10 cellular contexts compared by ENCODE assay signal in genomic region chr9:5518937-5519319, GRCh38.
DNase-seq lines count a peak whose midpoint lies in the region; ATAC-seq, FAIRE-seq and TF ChIP-seq lines count a peak whose summit lies in the region.
"Had no signal": no experiment of that assay in that cellular context is flagged by ENCODE, and none has a peak within 500 bp of the region (broad histone marks: within the 10 kb centered on the region; RNA-seq: fewer than 3 reads in every experiment).

No MANE protein-coding gene starts in this region.

- peak overlapping the region; percentile 52 for H3K27ac Mint-ChIP-seq in activated naive CD8-positive, alpha-beta T cell treated with anti-CD3 and anti-CD28 coated beads, Interleukin-2, amount 50 U/mL, for 24 hours

- no peaks in the 10 kb centered on the region for H3K36me3 Mint-ChIP-seq in activated naive CD8-positive, alpha-beta T cell treated with anti-CD3 and anti-CD28 coated beads, Interleukin-2, amount 50 U/mL, for 24 hours (ENCODE audit: low read depth)

- FAIRE-seq in HTR-8/SVneo (lab: Jason Lieb, UNC): no peak

- DNase-seq in GDM1 (lab: John Stamatoyannopoulos, UW): peak; percentile 39
- DNase-seq in activated naive CD8-positive, alpha-beta T cell treated with anti-CD3 and anti-CD28 coated beads, Interleukin-2, amount 50 U/mL, for 24 hours: peak; percentile 69
- DNase-seq in HTR-8/SVneo (ENCODE audit: insufficient read length, low spot score): no peak
- no peak for DNase-seq in HAP-1 (ENCODE audit: low spot score in 2 of 2)
- DNase-seq in GM20000 (ENCODE audit: low spot score): no peak
- DNase-seq in NCI-H2227 treated with DMSO at 0.1 percent for 48 hours (lab: John Stamatoyannopoulos, UW): no peak
- DNase-seq: effector CD8-positive, alpha-beta T cell had no signal

- no peaks in the 10 kb centered on the region for H3K4me1 ChIP-seq in HAP-1

- H3K4me1 Mint-ChIP-seq in activated naive CD8-positive, alpha-beta T cell treated with anti-CD3 and anti-CD28 coated beads, Interleukin-2, amount 50 U/mL, for 24 hours: peaks cover 31% of the 10 kb centered on the region
- H3K4me1 Mint-ChIP-seq: neural crest cell had no signal

- H3K4me3 Mint-ChIP-seq in activated naive CD8-positive, alpha-beta T cell treated with anti-CD3 and anti-CD28 coated beads, Interleukin-2, amount 50 U/mL, for 24 hours: no peak overlapping the region
- H3K4me3 Mint-ChIP-seq: neural crest cell had no signal

- no peaks in the 10 kb centered on the region for H3K36me3 ChIP-seq in HAP-1 (replicated peaks)

- H3K27me3 ChIP-seq in HAP-1 (ENCODE audit: low read depth): no peaks in the 10 kb centered on the region

- ATAC-seq in GM18907 (IDR thresholded peaks at IDR 0.05; ENCODE audit: unreplicated experiment) (peak; percentile 14), HG02973 (IDR thresholded peaks at IDR 0.05; ENCODE audit: unreplicated experiment) (peak; percentile 17)
- peak; percentile 86 for ATAC-seq in activated naive CD8-positive, alpha-beta T cell treated with anti-CD3 and anti-CD28 coated beads, Interleukin-2, amount 50 U/mL, for 24 hours

- no peaks in the 10 kb centered on the region; the same call in 1 of the 2 replicates for H3K9me3 ChIP-seq in HAP-1

- TF ChIP-seq CTCF in GM20000 (IDR thresholded peaks at IDR 0.05; ENCODE audit: extremely low read depth, missing control alignments): no peak

- in situ Hi-C loops in HAP-1 (cut with MboI; ENCODE audit: low sequenced_read_pairs): no loop called here

- no peak overlapping the region for H3K4me3 ChIP-seq in HAP-1

- H3K9me3 Mint-ChIP-seq in activated naive CD8-positive, alpha-beta T cell treated with anti-CD3 and anti-CD28 coated beads, Interleukin-2, amount 50 U/mL, for 24 hours: peaks cover 8% of the 10 kb centered on the region
- H3K9me3 Mint-ChIP-seq: neural crest cell had no signal

- H3K27me3 Mint-ChIP-seq in activated naive CD8-positive, alpha-beta T cell treated with anti-CD3 and anti-CD28 coated beads, Interleukin-2, amount 50 U/mL, for 24 hours: no peaks in the 10 kb centered on the region

Comparison
In these comparisons a context has a peak if more than half of its experiments do, and no peak if none do; other contexts are left out.
1. DNase-seq: peak in GDM1 (single experiment) and activated naive CD8-positive, alpha-beta T cell treated with anti-CD3 and anti-CD28 coated beads, Interleukin-2, amount 50 U/mL, for 24 hours (single experiment); none in HTR-8/SVneo (single experiment), HAP-1 (0 of 2), GM20000 (single experiment) and NCI-H2227 treated with DMSO at 0.1 percent for 48 hours (single experiment).
2. ATAC-seq: peak in every context shown above with its lines; median percentile 86 in activated naive CD8-positive, alpha-beta T cell treated with anti-CD3 and anti-CD28 coated beads, Interleukin-2, amount 50 U/mL, for 24 hours; 17 in HG02973; 14 in GM18907.